Comparison of ENCODE assay signal across 8 cellular contexts in genomic region chr11:31369348-31370329, GRCh38. TPM values are rescaled to one million over a fixed set of nuclear protein-coding genes. Genes with fewer than 3 reads are reported as not detected.
DNase-seq lines count a peak whose midpoint lies in the region; ATAC-seq and TF ChIP-seq lines count a peak whose summit lies in the region.

Gene DCDC1, minus strand, starts transcription at chr11:31369739. Its CDS starts 41,459 bp downstream, at chr11:31328280.
A gene with protein sequence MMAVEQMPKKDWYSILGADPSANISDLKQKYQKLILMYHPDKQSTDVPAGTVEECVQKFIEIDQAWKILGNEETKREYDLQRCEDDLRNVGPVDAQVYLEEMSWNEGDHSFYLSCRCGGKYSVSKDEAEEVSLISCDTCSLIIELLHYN (plus strand): TSS chr11:31369860. CDS start chr11:31370749, 889 bp downstream.

- no peaks in the 10 kb centered on the region for H3K27me3 ChIP-seq in upper lobe of right lung

- peak within 1 kb of the TSS; percentile 38 for H3K27ac ChIP-seq in upper lobe of right lung

- H3K36me3 ChIP-seq in upper lobe of right lung, result no peaks in the 10 kb centered on the region

- in situ Hi-C loops in GM13976 (cut with MboI; ENCODE audit: low sequenced_read_pairs, unreplicated experiment), result loop anchor here (10.0 kb wide), 1 partner anchor 435 kb away; no protein-coding TSS in a partner anchor

- H3K4me3 ChIP-seq in upper lobe of right lung, result peak within 1 kb of the TSS; percentile 58

- peaks cover 14% of the 10 kb centered on the region for H3K4me1 ChIP-seq in upper lobe of right lung

- intact Hi-C loops in left cardiac atrium (cut with DNase I) (loop anchor here in 1 of 2 donors (10.0 kb wide), 1 partner anchor 125 kb away; no protein-coding TSS in a partner anchor), posterior cingulate gyrus (cut with DNase I) (no loop called here), upper lobe of right lung (cut with DNase I) (no loop called here)

- ATAC-seq in HG02852 (IDR thresholded peaks at IDR 0.05; ENCODE audit: unreplicated experiment), result peak; percentile 98
- peak; percentile 100 for ATAC-seq in left cardiac atrium
- ATAC-seq in upper lobe of right lung, result peak; percentile 100

- DNase-seq in GM13976 (ENCODE audit: low spot score), result peak; percentile 81
- DNase-seq in NCI-H1436 treated with DMSO at 0.1 percent for 48 hours (lab: John Stamatoyannopoulos, UW), result peak; percentile 71
- DNase-seq in T follicular helper cell (ENCODE audit: low read depth), result peak; percentile 87
- peak; percentile 88 for DNase-seq in amniotic epithelial cell (ENCODE audit: low read depth)
- peak; percentile 94 for DNase-seq in left cardiac atrium
- DNase-seq in posterior cingulate gyrus, result peak; percentile 84 to 99 (median 92)
- DNase-seq in upper lobe of right lung, result peak; percentile 96

- TF ChIP-seq CTCF in GM13976 (IDR thresholded peaks at IDR 0.05; ENCODE audit: borderline replicate concordance, control extremely low read depth, extremely low read depth, insufficient read depth, missing control alignments) (no peak), upper lobe of right lung (IDR thresholded peaks at IDR 0.05) (no peak)

- H3K9me3 ChIP-seq in upper lobe of right lung, result no peaks in the 10 kb centered on the region

RNA-seq across cellular contexts. Expression of gene DCDC1, which starts in this region (rescaled TPM):
- total RNA-seq in left cardiac atrium (under 1 TPM; 0.13 to 0.15 TPM), upper lobe of right lung (0.93 TPM)

RNA-seq across cellular contexts. Expression of the second gene that starts in this region (rescaled TPM):
- total RNA-seq in left cardiac atrium (10 to 100 TPM; 13.2 to 14.4 TPM), upper lobe of right lung (14.1 TPM)

Comparison
In these comparisons a context has a peak if more than half of its experiments do, and no peak if none do; other contexts are left out.
1. Peak in every context shown above with its lines: DNase-seq, ATAC-seq, H3K4me3 ChIP-seq and H3K27ac ChIP-seq.